ENCODE assay signal across 9 cellular contexts in the genomic region with DNA sequence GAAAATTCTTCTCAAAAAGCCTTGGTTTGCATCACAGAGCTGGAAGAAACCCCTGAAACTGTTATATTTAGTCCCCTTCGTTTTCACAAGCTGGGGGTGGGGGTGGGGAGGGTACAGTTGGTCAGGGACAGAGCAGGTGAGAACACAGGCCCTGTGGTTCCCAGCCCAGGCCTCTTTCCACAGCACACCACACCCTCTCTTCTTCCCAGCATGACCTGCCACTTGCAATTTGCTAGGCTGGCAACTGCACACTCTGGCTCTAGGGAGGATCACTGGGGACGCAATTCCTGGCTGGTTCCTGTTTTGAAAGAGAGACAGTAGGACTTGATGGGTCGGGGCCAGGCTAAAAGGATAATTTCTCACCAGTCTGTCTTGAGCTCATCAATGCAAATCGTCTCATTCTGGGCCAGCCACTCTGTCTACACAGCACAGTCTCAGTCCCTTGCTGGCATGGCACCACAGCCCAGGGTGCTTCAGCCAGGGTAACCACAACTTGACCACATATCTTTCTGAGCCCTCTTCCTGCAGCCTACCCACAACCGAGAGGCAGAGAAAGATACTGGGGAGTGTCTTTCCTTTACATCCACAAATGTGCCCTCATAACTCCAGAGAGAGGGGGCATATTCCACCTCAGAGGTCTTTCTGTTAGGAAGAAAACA. TPM values are rescaled to one million over a fixed set of nuclear protein-coding genes. Genes with fewer than 3 reads are reported as not detected.
DNase-seq lines count a peak whose midpoint lies in the region; ATAC-seq and TF ChIP-seq lines count a peak whose summit lies in the region.
"Had no signal": no experiment of that assay in that cellular context is flagged by ENCODE, and none has a peak within 500 bp of the region (broad histone marks: within the 10 kb centered on the region; RNA-seq: fewer than 3 reads in every experiment).

No MANE protein-coding gene starts in this region.

- H3K4me1 ChIP-seq in mucosa of descending colon (ENCODE audit: low read depth): peaks cover 5% of the 10 kb centered on the region
- peaks cover 32% of the 10 kb centered on the region for H3K4me1 ChIP-seq in suprapubic skin

- H3K27me3 Mint-ChIP-seq in chondrocyte (ENCODE audit: low read depth): no peaks in the 10 kb centered on the region

- no peak for TF ChIP-seq EP300 in suprapubic skin (IDR thresholded peaks at IDR 0.05)

- peak; percentile 25 for DNase-seq in M059J (ENCODE audit: low read depth)
- DNase-seq in mucosa of descending colon: peak in 1 of 3 donors; percentile 9
- no peak for DNase-seq in suprapubic skin (ENCODE audit: low spot score in 2 of 2)
- DNase-seq in chondrocyte (ENCODE audit: low spot score): no peak
- no peak for DNase-seq in cardiac septum (ENCODE audit: low spot score)

- H3K36me3 ChIP-seq in mucosa of descending colon (ENCODE audit: low read depth) (peaks cover 10% of the 10 kb centered on the region), suprapubic skin (peaks cover 89% of the 10 kb centered on the region)

- no peak overlapping the region for H3K4me3 Mint-ChIP-seq in chondrocyte (ENCODE audit: unreplicated experiment)

- no peaks in the 10 kb centered on the region for H3K27me3 ChIP-seq in suprapubic skin

- no peak overlapping the region for H3K27ac ChIP-seq in suprapubic skin

- H3K27ac Mint-ChIP-seq in chondrocyte (ENCODE audit: unreplicated experiment): no peak overlapping the region

- no peaks in the 10 kb centered on the region for H3K4me1 Mint-ChIP-seq in chondrocyte (ENCODE audit: low read depth)

- H3K9me3 ChIP-seq in mucosa of descending colon (no peaks in the 10 kb centered on the region), suprapubic skin (no peaks in the 10 kb centered on the region)

- H3K4me3 ChIP-seq in mucosa of descending colon (no peak overlapping the region), suprapubic skin (no peak overlapping the region)
- H3K4me3 ChIP-seq: skin epidermis had no signal

- peaks cover 32% of the 10 kb centered on the region for H3K36me3 Mint-ChIP-seq in chondrocyte (ENCODE audit: low read depth)

- intact Hi-C loops in mucosa of descending colon (cut with DNase I, micrococcal nuclease): no loop called here
- intact Hi-C loops in cardiac septum (cut with DNase I): loop anchor here (5.0 kb wide), 1 partner anchor 284 kb away; no protein-coding TSS in a partner anchor

- 55% methylated on average over 5 of the region's 5 CpGs for WGBS in suprapubic skin

- ATAC-seq in GM18498 (IDR thresholded peaks at IDR 0.05; ENCODE audit: unreplicated experiment): peak; percentile 88
- peak; percentile 72 for ATAC-seq in GM21367 (IDR thresholded peaks at IDR 0.05; ENCODE audit: unreplicated experiment)
- ATAC-seq in mucosa of descending colon: peak; percentile 52
- ATAC-seq in GM18870 (IDR thresholded peaks at IDR 0.05; ENCODE audit: unreplicated experiment): no peak

- H3K9me3 Mint-ChIP-seq in chondrocyte (ENCODE audit: low read depth): no peaks in the 10 kb centered on the region

- TF ChIP-seq CTCF in mucosa of descending colon (IDR thresholded peaks at IDR 0.05) (no peak), suprapubic skin (IDR thresholded peaks at IDR 0.05) (no peak), chondrocyte (IDR thresholded peaks at IDR 0.05) (no peak)

- TF ChIP-seq POLR2A in suprapubic skin (IDR thresholded peaks at IDR 0.05): no peak

RNA-seq across cellular contexts. Expression of a gene that starts 41.6 kb away (rescaled TPM):
- total RNA-seq in M059J (2014; rRNA removed; shearing (Covaris generic)): not detected in 2 replicates
- total RNA-seq in mucosa of descending colon (1 to 10 TPM in 1 of 3 donors, under 1 TPM in 1, not detected in 1; 0.23 to 4.0 TPM), suprapubic skin (1 to 10 TPM; 4.4 to 7.5 (median 5.7) TPM), chondrocyte (0.46 to 1.2 TPM (median 0.47 TPM) in 3 replicates), cardiac septum (0.51 TPM)
